Comparison of ENCODE assay signal across 17 cellular contexts in the genomic region with DNA sequence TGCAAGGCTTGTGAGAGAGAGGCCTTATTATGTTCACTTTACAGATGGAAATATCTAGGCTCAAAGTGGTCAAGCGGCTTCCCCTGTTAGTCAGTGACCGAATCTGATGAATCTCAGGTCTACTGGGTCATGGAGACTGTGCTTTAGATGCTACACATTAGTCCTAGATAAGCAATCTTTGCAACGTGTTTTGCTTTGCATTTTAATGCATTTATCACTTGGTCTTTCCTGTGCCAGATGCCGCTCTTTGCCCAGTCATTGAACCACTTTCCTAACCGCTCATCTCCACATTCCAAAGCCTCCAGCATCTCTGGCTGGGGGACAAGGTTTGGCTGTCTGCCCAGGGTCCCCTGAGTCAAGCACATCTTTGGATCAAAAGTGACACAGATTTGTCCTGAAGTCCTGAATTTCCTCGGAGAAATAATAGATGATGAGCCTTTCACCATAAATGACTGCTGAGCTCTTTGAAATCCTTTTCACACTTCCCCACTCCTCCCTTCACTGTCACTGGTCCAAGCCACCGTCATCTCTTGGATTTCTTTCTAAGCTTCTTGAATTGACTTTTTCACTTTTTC.
DNase-seq lines count a peak whose midpoint lies in the region; TF ChIP-seq lines count a peak whose summit lies in the region.
"Had no signal": no experiment of that assay in that cellular context is flagged by ENCODE, and none has a peak within 500 bp of the region (broad histone marks: within the 10 kb centered on the region; RNA-seq: fewer than 3 reads in every experiment).

No MANE protein-coding gene starts in this region.

- no peak overlapping the region for H3K27ac Mint-ChIP-seq in nephron progenitor cell
- H3K27ac Mint-ChIP-seq: activated naive CD8-positive, alpha-beta T cell treated with anti-CD3 and anti-CD28 coated beads for 36 hours; WTC11 had no signal

- no peaks in the 10 kb centered on the region for H3K9me2 ChIP-seq in Karpas-422 (replicated peaks; ENCODE audit: insufficient read depth, low read length)

- no peaks in the 10 kb centered on the region for H3K27me3 ChIP-seq in Karpas-422 (ENCODE audit: low read length)
- H3K27me3 ChIP-seq: colonic mucosa, upper lobe of left lung had no signal

- DNase-seq in AG08395 (ENCODE audit: low spot score), result peak; percentile 46
- DNase-seq in HT1080 (ENCODE audit: low read depth), result peak; percentile 73
- DNase-seq in amniotic epithelial cell (ENCODE audit: low read depth), result peak; percentile 64
- DNase-seq in glomerular visceral epithelial cell (ENCODE audit: extremely low spot score), result peak; percentile 68
- no peak for DNase-seq in nephron progenitor cell
- no peak for DNase-seq in dermis blood vessel endothelial cell
- DNase-seq in foreskin melanocyte, result no peak
- DNase-seq in Karpas-422, result no peak
- DNase-seq: activated naive CD8-positive, alpha-beta T cell treated with anti-CD3 and anti-CD28 coated beads for 36 hours; colonic mucosa; DND-41; esophagus squamous epithelium; NCI-H2107; psoas muscle; upper lobe of left lung had no signal

- no peak for TF ChIP-seq CTCF in nephron progenitor cell (IDR thresholded peaks at IDR 0.05)

- no peak overlapping the region for H3K27ac ChIP-seq in Karpas-422 (ENCODE audit: low read length)
- H3K27ac ChIP-seq: colonic mucosa, esophagus squamous epithelium, psoas muscle, upper lobe of left lung had no signal

- H3K4me2 ChIP-seq in Karpas-422 (ENCODE audit: low read depth, low read length, poor library complexity, severe bottlenecking), result no peak overlapping the region

- H3K9me3 Mint-ChIP-seq in nephron progenitor cell, result peaks cover 3% of the 10 kb centered on the region
- H3K9me3 Mint-ChIP-seq: activated naive CD8-positive, alpha-beta T cell treated with anti-CD3 and anti-CD28 coated beads for 36 hours had no signal

- H3K4me3 ChIP-seq in Karpas-422 (ENCODE audit: low read length), result no peak overlapping the region
- H3K4me3 ChIP-seq: colonic mucosa, esophagus squamous epithelium, mucosa of descending colon, psoas muscle, upper lobe of left lung had no signal

- H3K4me3 Mint-ChIP-seq in nephron progenitor cell, result no peak overlapping the region
- H3K4me3 Mint-ChIP-seq: activated naive CD8-positive, alpha-beta T cell treated with anti-CD3 and anti-CD28 coated beads for 36 hours; WTC11 had no signal

- H3K4me1 ChIP-seq in Karpas-422 (ENCODE audit: low read length), result no peaks in the 10 kb centered on the region
- H3K4me1 ChIP-seq: colonic mucosa, psoas muscle had no signal

- no peaks in the 10 kb centered on the region for H3K79me2 ChIP-seq in Karpas-422 (ENCODE audit: low read length)

- no peaks in the 10 kb centered on the region for H3K36me3 Mint-ChIP-seq in nephron progenitor cell (ENCODE audit: low read depth)
- H3K36me3 Mint-ChIP-seq: activated naive CD8-positive, alpha-beta T cell treated with anti-CD3 and anti-CD28 coated beads for 36 hours; WTC11 had no signal

- no peaks in the 10 kb centered on the region for H4K20me1 ChIP-seq in Karpas-422 (ENCODE audit: insufficient read depth, low read depth, low read length)

- H3K9ac ChIP-seq in Karpas-422 (ENCODE audit: low read length), result no peak overlapping the region

- H3K36me3 ChIP-seq in Karpas-422 (ENCODE audit: insufficient read depth, low read length), result no peaks in the 10 kb centered on the region
- H3K36me3 ChIP-seq: colonic mucosa, esophagus squamous epithelium, upper lobe of left lung had no signal

- no peaks in the 10 kb centered on the region for H3K9me3 ChIP-seq in Karpas-422 (ENCODE audit: low read length)
- H3K9me3 ChIP-seq: colonic mucosa, esophagus squamous epithelium, mucosa of descending colon, psoas muscle, upper lobe of left lung had no signal

- H3K4me1 Mint-ChIP-seq in nephron progenitor cell, result peaks cover 17% of the 10 kb centered on the region
- H3K4me1 Mint-ChIP-seq: WTC11 had no signal

- no peak overlapping the region for H2AFZ ChIP-seq in Karpas-422 (ENCODE audit: low read length)

- peaks cover 9% of the 10 kb centered on the region for H3K27me3 Mint-ChIP-seq in nephron progenitor cell (ENCODE audit: low read depth, poor library complexity)
- H3K27me3 Mint-ChIP-seq: activated naive CD8-positive, alpha-beta T cell treated with anti-CD3 and anti-CD28 coated beads for 36 hours had no signal

Comparison
In these comparisons a context has a peak if more than half of its experiments do, and no peak if none do; other contexts are left out.
1. DNase-seq: peak in AG08395 (single experiment), HT1080 (single experiment), amniotic epithelial cell (single experiment) and glomerular visceral epithelial cell (single experiment); none in nephron progenitor cell (single experiment), dermis blood vessel endothelial cell (single experiment), foreskin melanocyte (single experiment) and Karpas-422 (single experiment).